21 cellular contexts compared by ENCODE assay signal in genomic region chr7:107751113-107751512, GRCh38. TPM values are rescaled to one million over a fixed set of nuclear protein-coding genes. Genes with fewer than 3 reads are reported as not detected.
DNase-seq lines count a peak whose midpoint lies in the region; ATAC-seq, FAIRE-seq and TF ChIP-seq lines count a peak whose summit lies in the region.
"Had no signal": no experiment of that assay in that cellular context is flagged by ENCODE, and none has a peak within 500 bp of the region (broad histone marks: within the 10 kb centered on the region; RNA-seq: fewer than 3 reads in every experiment).

No MANE protein-coding gene starts in this region.

- H2AK5ac ChIP-seq in H1 (ENCODE audit: low read depth, low read length) = no peak overlapping the region

- no peak overlapping the region for H2AFZ ChIP-seq in Loucy (ENCODE audit: low read length)
- H2AFZ ChIP-seq in H1 (ENCODE audit: low read length) = no peak overlapping the region

- peaks cover 78% of the 10 kb centered on the region for H4K20me1 ChIP-seq in Loucy (ENCODE audit: insufficient read depth, low read length, poor library complexity, severe bottlenecking)
- peaks cover 4 to 5% of the 10 kb centered on the region in 2 experiments for H4K20me1 ChIP-seq in H1 (replicated peaks in 1 of 2; ENCODE audit: control insufficient read depth in 1 of 2, insufficient read depth in 2 of 2, low read length in 2 of 2)

- H3K4me3 ChIP-seq in Loucy (ENCODE audit: low read length, poor library complexity, severe bottlenecking) (no peak overlapping the region), H1 (ENCODE audit: extremely low read depth in 1 of 4, insufficient read depth in 2 of 4, low read depth in 3 of 4, low read length in 4 of 4) (no peak overlapping the region), tibial artery (no peak overlapping the region)
- H3K4me3 ChIP-seq: K562 had no signal

- TF ChIP-seq RAD21 in H1 (IDR thresholded peaks at IDR 0.05 in 1 of 2, conservative IDR thresholded peaks at IDR 0.05 in 1 of 2; ENCODE audit: low read depth in 2 of 2, low read length in 2 of 2) = no peak

- TF ChIP-seq EP300 in H1 (IDR thresholded peaks at IDR 0.05; ENCODE audit: borderline replicate concordance in 1 of 2, low read depth in 2 of 2, low read length in 2 of 2) = no peak

- peak overlapping the region; percentile 30 for H3K27ac Mint-ChIP-seq in activated CD4-positive, alpha-beta memory T cell treated with anti-CD3 and anti-CD28 coated beads for 36 hours
- H3K27ac Mint-ChIP-seq in activated CD4-positive, alpha-beta memory T cell treated with anti-CD3 and anti-CD28 coated beads, Interleukin-2, amount 10 ng/mL, durations not matched to agents 7 days and 5 days = no peak overlapping the region
- H3K27ac Mint-ChIP-seq: HFFc6 had no signal

- POLR2A ChIA-PET in activated CD4-positive, alpha-beta memory T cell treated with anti-CD3 and anti-CD28 coated beads for 36 hours (lab: Charles Lee) = no interaction called here
- POLR2A ChIA-PET in activated CD4-positive, alpha-beta memory T cell treated with anti-CD3 and anti-CD28 coated beads, Interleukin-2, amount 10 ng/mL, durations not matched to agents 7 days and 5 days (lab: Charles Lee) = no interaction called here
- POLR2A ChIA-PET in H1 (lab: Charles Lee; ENCODE audit: partially characterized antibody) = no interaction called here

- H3K9ac ChIP-seq in Loucy (ENCODE audit: low read depth, low read length, poor library complexity, severe bottlenecking) = no peak overlapping the region
- no peak overlapping the region for H3K9ac ChIP-seq in H1 (replicated peaks in 1 of 4; ENCODE audit: extremely low read depth in 1 of 4, low read depth in 3 of 4, low read length in 3 of 4)

- no peak overlapping the region for H2BK12ac ChIP-seq in H1 (ENCODE audit: low read depth, low read length)

- H2BK15ac ChIP-seq in H1 (ENCODE audit: low read length) = no peak overlapping the region

- H3K4me1 ChIP-seq in Loucy (ENCODE audit: insufficient read depth, low read length, poor library complexity, severe bottlenecking) = peaks cover 28% of the 10 kb centered on the region
- H3K4me1 ChIP-seq in H1 (replicated peaks in 1 of 4; ENCODE audit: control insufficient read depth in 3 of 4, insufficient read depth in 4 of 4, low read length in 3 of 4) = no peaks in the 10 kb centered on the region
- peaks cover 0 to 19% (median under 1%) of the 10 kb centered on the region in 4 donors for H3K4me1 ChIP-seq in tibial artery
- H3K4me1 ChIP-seq: Caco-2 had no signal

- no peak for TF ChIP-seq POLR2A in H1 (IDR thresholded peaks at IDR 0.05; ENCODE audit: control extremely low read depth in 1 of 2, low read depth in 2 of 2, low read length in 2 of 2)

- H3K4me1 Mint-ChIP-seq in activated CD4-positive, alpha-beta memory T cell treated with anti-CD3 and anti-CD28 coated beads for 36 hours (ENCODE audit: low read depth) = peaks cover 43% of the 10 kb centered on the region
- H3K4me1 Mint-ChIP-seq in activated CD4-positive, alpha-beta memory T cell treated with anti-CD3 and anti-CD28 coated beads, Interleukin-2, amount 10 ng/mL, durations not matched to agents 7 days and 5 days = peaks cover 32% of the 10 kb centered on the region

- no peak overlapping the region for H3K18ac ChIP-seq in H1 (ENCODE audit: extremely low read depth, low read length)

- H3K23ac ChIP-seq in H1 (ENCODE audit: insufficient read length) = no peak overlapping the region

- FAIRE-seq in H1 (lab: Jason Lieb, UNC) = no peak
- FAIRE-seq: GM19239, K562 had no signal

- peak overlapping the region; percentile 39 for H3K4me2 ChIP-seq in Loucy (ENCODE audit: low read depth, low read length, poor library complexity, severe bottlenecking)
- H3K4me2 ChIP-seq in H1 (ENCODE audit: insufficient read depth in 1 of 2, low read depth in 2 of 2, low read length in 2 of 2) = no peak overlapping the region

- H3K36me3 ChIP-seq in Loucy (ENCODE audit: insufficient read depth, low read length) (peaks cover 58% of the 10 kb centered on the region), H1 (ENCODE audit: control insufficient read depth in 2 of 4, insufficient read depth in 4 of 4, low read length in 3 of 4) (peaks cover 2 to 61% (median 20%) of the 10 kb centered on the region in 4 experiments; a peak in 7 of 8 replicates), tibial artery (peaks cover 51 to 65% (median 54%) of the 10 kb centered on the region in 3 donors)

- no peak overlapping the region for H4K91ac ChIP-seq in H1 (replicated peaks; ENCODE audit: insufficient read length, low read length)

- H3K56ac ChIP-seq in H1 (replicated peaks; ENCODE audit: insufficient read length, low read depth, low read length) = no peak overlapping the region

- H3F3A ChIP-seq in Loucy (ENCODE audit: low read depth) = no peaks in the 10 kb centered on the region

- no peak overlapping the region for H4K5ac ChIP-seq in H1 (ENCODE audit: insufficient read length, low read depth, low read length)

- H3K4me3 Mint-ChIP-seq in activated CD4-positive, alpha-beta memory T cell treated with anti-CD3 and anti-CD28 coated beads for 36 hours = no peak overlapping the region
- no peak overlapping the region for H3K4me3 Mint-ChIP-seq in activated CD4-positive, alpha-beta memory T cell treated with anti-CD3 and anti-CD28 coated beads, Interleukin-2, amount 10 ng/mL, durations not matched to agents 7 days and 5 days
- H3K4me3 Mint-ChIP-seq: CD8-positive, alpha-beta memory T cell; HFFc6 had no signal

- H3K23me2 ChIP-seq in H1 (ENCODE audit: low read depth, low read length) = no peaks in the 10 kb centered on the region

- CTCF ChIA-PET in activated CD4-positive, alpha-beta memory T cell treated with anti-CD3 and anti-CD28 coated beads for 36 hours (lab: Charles Lee) = no interaction called here
- CTCF ChIA-PET in activated CD4-positive, alpha-beta memory T cell treated with anti-CD3 and anti-CD28 coated beads, Interleukin-2, amount 10 ng/mL, durations not matched to agents 7 days and 5 days (lab: Charles Lee) = no interaction called here
- CTCF ChIA-PET in H1 (lab: Charles Lee; ENCODE audit: partially characterized antibody) = no interaction called here

- H3K27me3 ChIP-seq in Loucy (ENCODE audit: insufficient read depth, low read length, poor library complexity, severe bottlenecking) (no peaks in the 10 kb centered on the region), H1 (replicated peaks in 1 of 4; ENCODE audit: control insufficient read depth in 3 of 4, extremely low read depth in 1 of 4, insufficient read depth in 3 of 4, low read length in 3 of 4) (no peaks in the 10 kb centered on the region), tibial artery (no peaks in the 10 kb centered on the region)

- no peak overlapping the region for H4K8ac ChIP-seq in H1 (ENCODE audit: extremely low read depth, insufficient read depth, low read length)

- no peak overlapping the region for H3K27ac ChIP-seq in H1 (ENCODE audit: low read depth, low read length)
- no peak overlapping the region for H3K27ac ChIP-seq in tibial artery
- H3K27ac ChIP-seq: 22Rv1, HL-60 had no signal

- H3K9me3 Mint-ChIP-seq in activated CD4-positive, alpha-beta memory T cell treated with anti-CD3 and anti-CD28 coated beads for 36 hours = no peaks in the 10 kb centered on the region
- H3K9me3 Mint-ChIP-seq in activated CD4-positive, alpha-beta memory T cell treated with anti-CD3 and anti-CD28 coated beads, Interleukin-2, amount 10 ng/mL, durations not matched to agents 7 days and 5 days = no peaks in the 10 kb centered on the region
- H3K9me3 Mint-ChIP-seq: CD8-positive, alpha-beta memory T cell; HFFc6 had no signal

- H3K36me3 Mint-ChIP-seq in activated CD4-positive, alpha-beta memory T cell treated with anti-CD3 and anti-CD28 coated beads for 36 hours = peaks cover 36% of the 10 kb centered on the region
- peaks cover 47% of the 10 kb centered on the region for H3K36me3 Mint-ChIP-seq in activated CD4-positive, alpha-beta memory T cell treated with anti-CD3 and anti-CD28 coated beads, Interleukin-2, amount 10 ng/mL, durations not matched to agents 7 days and 5 days (ENCODE audit: low read depth)

- no peaks in the 10 kb centered on the region for H3K27me3 Mint-ChIP-seq in activated CD4-positive, alpha-beta memory T cell treated with anti-CD3 and anti-CD28 coated beads for 36 hours
- H3K27me3 Mint-ChIP-seq in activated CD4-positive, alpha-beta memory T cell treated with anti-CD3 and anti-CD28 coated beads, Interleukin-2, amount 10 ng/mL, durations not matched to agents 7 days and 5 days = no peaks in the 10 kb centered on the region
- H3K27me3 Mint-ChIP-seq: CD8-positive, alpha-beta memory T cell had no signal

- H3K79me1 ChIP-seq in H1 (ENCODE audit: low read depth, low read length) = 0 out of 2 replicates have a peak, but pooled peaks cover 4% of the 10 kb centered on the region

- no peak for TF ChIP-seq CTCF in Loucy (conservative IDR thresholded peaks at IDR 0.05; ENCODE audit: low read length)
- TF ChIP-seq CTCF in H1 (IDR thresholded peaks at IDR 0.05; ENCODE audit: control extremely low read depth in 1 of 3, insufficient read depth in 1 of 3, low read depth in 1 of 3, low read length in 3 of 3) = no peak
- TF ChIP-seq CTCF in tibial artery (IDR thresholded peaks at IDR 0.05) = no peak

- intact Hi-C loops in activated CD4-positive, alpha-beta memory T cell treated with anti-CD3 and anti-CD28 coated beads for 36 hours (cut with micrococcal nuclease) = no loop called here
- intact Hi-C loops in tibial artery (cut with DNase I; ENCODE audit: low total_unique reads) = loop anchor here (10.0 kb wide), 1 partner anchor 114 kb away; no protein-coding TSS in a partner anchor

- no peak overlapping the region for H3K4ac ChIP-seq in H1 (replicated peaks; ENCODE audit: insufficient read length, low read depth, low read length)

- H2BK120ac ChIP-seq in H1 (replicated peaks; ENCODE audit: low read depth, low read length) = no peak overlapping the region

- 91% methylated on average over 7 of the region's 7 CpGs; no CpG with 5 or more reads in 1 of the 2 experiments for WGBS in H1 (ENCODE audit: extremely low coverage in 1 of 2, insufficient coverage in 1 of 2, insufficient read length in 1 of 2, insufficient replicate concordance in 2 of 2, low coverage in 1 of 2, low lambda C conversion rate in 2 of 2, missing lambda C conversion rate in 1 of 2), 2 experiments

- peaks cover 65% of the 10 kb centered on the region for H3K79me2 ChIP-seq in Loucy (ENCODE audit: insufficient read depth, low read length)
- peaks cover under 1 to 42% of the 10 kb centered on the region in 2 experiments for H3K79me2 ChIP-seq in H1 (ENCODE audit: control insufficient read depth in 1 of 2, insufficient read depth in 2 of 2, low read length in 2 of 2)

- H2BK20ac ChIP-seq in H1 (ENCODE audit: low read length) = no peak overlapping the region

- ATAC-seq in HG03439 (IDR thresholded peaks at IDR 0.05; ENCODE audit: unreplicated experiment) (no peak), HG03457 (IDR thresholded peaks at IDR 0.05; ENCODE audit: unreplicated experiment) (no peak)
- ATAC-seq: K562 had no signal

- no peak overlapping the region for H2BK5ac ChIP-seq in H1 (ENCODE audit: low read depth, low read length)

- DNase-seq in activated CD4-positive, alpha-beta memory T cell treated with anti-CD3 and anti-CD28 coated beads for 36 hours = no peak
- no peak for DNase-seq in activated CD4-positive, alpha-beta memory T cell treated with anti-CD3 and anti-CD28 coated beads, Interleukin-2, amount 10 ng/mL, durations not matched to agents 7 days and 5 days
- DNase-seq in H1 (ENCODE audit: low read depth in 1 of 2, low spot score in 2 of 2) (no peak), tibial artery (no peak), NCI-H2107 (lab: John Stamatoyannopoulos, UW) (no peak)
- DNase-seq: Caco-2; CD8-positive, alpha-beta memory T cell; DND-41; GDM1; HCEC 1CT; HFFc6 had no signal

- H3K14ac ChIP-seq in H1 (ENCODE audit: insufficient read length) = no peak overlapping the region

- no peaks in the 10 kb centered on the region for H3K9me2 ChIP-seq in Loucy (replicated peaks; ENCODE audit: low read depth, low read length)

- H3K9me3 ChIP-seq in Loucy (ENCODE audit: insufficient read depth, low read depth, low read length) (no peaks in the 10 kb centered on the region), H1 (ENCODE audit: insufficient read depth in 2 of 2, low read depth in 1 of 2, low read length in 1 of 2) (no peaks in the 10 kb centered on the region), tibial artery (no peaks in the 10 kb centered on the region)
- H3K9me3 ChIP-seq: Caco-2 had no signal

RNA-seq across cellular contexts. Expression of gene CBLL1, which starts 7.2 kb away (rescaled TPM):
- 10 to 100 TPM; 38.7 to 40.4 TPM for total RNA-seq in activated CD4-positive, alpha-beta memory T cell treated with anti-CD3 and anti-CD28 coated beads for 36 hours
- 10 to 100 TPM; 44.0 to 50.5 TPM for total RNA-seq in activated CD4-positive, alpha-beta memory T cell treated with anti-CD3 and anti-CD28 coated beads, Interleukin-2, amount 10 ng/mL, durations not matched to agents 7 days and 5 days
- 31.9 and 34.0 TPM in 2 replicates for total RNA-seq in H1 (2021; fragmentation: NEBNext Ultra II Directional; extraction: Animal tissue kit (Norgen Biotek cat#: 25700))
- polyA plus RNA-seq in H1 (2011; rRNA removed) = 23.5 and 27.0 TPM in 2 replicates
- 12.7 TPM for polyA plus RNA-seq in H1 (2011; cell fraction: cytosol; rRNA removed)
- 18.9 TPM for polyA plus RNA-seq in H1 (2011; cell fraction: nucleus; rRNA removed)
- 26.9 to 45.9 TPM (median 32.1 TPM) in 4 replicates for polyA plus RNA-seq in H1 (2012, experiment 1 of 2)
- polyA plus RNA-seq in H1 (2012, experiment 2 of 2) = 10.7 TPM
- polyA plus RNA-seq in H1 (2013, experiment 1 of 2) = 31.4 TPM
- polyA plus RNA-seq in H1 (2013, experiment 2 of 2) = 32.0 TPM
- 25.4 and 28.5 TPM in 2 replicates for polyA minus RNA-seq in H1 (2011; rRNA and poly(A)+ RNA removed)
- polyA minus RNA-seq in H1 (2011; cell fraction: cytosol; rRNA and poly(A)+ RNA removed) = 30.8 TPM
- polyA minus RNA-seq in H1 (2011; cell fraction: nucleus; rRNA and poly(A)+ RNA removed) = 38.6 TPM

RNA-seq across cellular contexts. Expression of gene SLC26A3, which starts 51.9 kb away (rescaled TPM):
- not detected for total RNA-seq in activated CD4-positive, alpha-beta memory T cell treated with anti-CD3 and anti-CD28 coated beads for 36 hours
- total RNA-seq in activated CD4-positive, alpha-beta memory T cell treated with anti-CD3 and anti-CD28 coated beads, Interleukin-2, amount 10 ng/mL, durations not matched to agents 7 days and 5 days = not detected
- total RNA-seq in H1 (2021; fragmentation: NEBNext Ultra II Directional; extraction: Animal tissue kit (Norgen Biotek cat#: 25700)) = not detected in 2 replicates
- not detected in 2 replicates for polyA plus RNA-seq in H1 (2011; rRNA removed)
- polyA plus RNA-seq in H1 (2011; cell fraction: cytosol; rRNA removed) = not detected
- not detected for polyA plus RNA-seq in H1 (2011; cell fraction: nucleus; rRNA removed)
- not detected in 4 replicates for polyA plus RNA-seq in H1 (2012, experiment 1 of 2)
- polyA plus RNA-seq in H1 (2012, experiment 2 of 2) = not detected
- not detected for polyA plus RNA-seq in H1 (2013, experiment 1 of 2)
- not detected for polyA plus RNA-seq in H1 (2013, experiment 2 of 2)
- polyA minus RNA-seq in H1 (2011; rRNA and poly(A)+ RNA removed) = not detected in 2 replicates
- polyA minus RNA-seq in H1 (2011; cell fraction: cytosol; rRNA and poly(A)+ RNA removed) = not detected
- not detected for polyA minus RNA-seq in H1 (2011; cell fraction: nucleus; rRNA and poly(A)+ RNA removed)
- total RNA-seq: A673; CD8-positive, alpha-beta memory T cell; H4; HFFc6 had no signal
- polyA plus RNA-seq: BJ; CD8-positive, alpha-beta memory T cell; K562 had no signal
